Comparison of ENCODE assay signal across 8 cellular contexts in the genomic region with DNA sequence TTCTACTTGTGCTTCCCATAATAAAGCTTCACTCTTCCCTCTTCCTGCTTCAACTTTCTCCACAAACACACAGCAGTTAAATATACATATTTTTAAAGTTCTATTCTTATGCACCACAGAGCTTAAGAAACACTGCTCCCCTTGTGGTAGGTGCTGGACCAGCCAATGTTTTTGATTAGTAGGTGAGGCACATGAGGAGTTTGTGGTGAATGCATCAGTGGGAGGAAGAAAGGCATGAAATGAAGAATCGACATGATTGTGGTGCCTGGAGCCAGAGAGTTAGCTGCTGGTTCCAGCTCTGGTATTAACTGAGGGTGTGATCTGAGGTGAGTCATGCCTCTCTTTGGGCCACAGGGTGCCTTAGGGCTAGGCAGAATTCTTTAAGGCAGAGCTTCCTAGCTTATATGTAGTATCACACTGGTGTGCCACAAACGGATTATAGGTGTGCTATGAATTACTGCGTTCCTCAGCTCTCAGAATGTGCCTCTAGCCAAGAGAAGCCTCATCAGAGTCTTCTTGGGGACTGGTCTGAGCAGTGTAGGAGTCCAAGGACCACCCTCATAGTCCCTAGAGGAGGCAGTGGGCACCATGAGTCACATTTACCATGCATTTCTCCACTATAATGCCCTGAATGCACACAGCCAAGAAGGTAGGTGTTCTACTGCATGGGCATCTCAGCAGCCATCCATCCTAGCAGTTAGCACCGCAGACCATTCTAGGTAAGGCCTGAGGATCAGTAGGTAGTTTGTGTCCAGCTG.
DNase-seq lines count a peak whose midpoint lies in the region; ATAC-seq and TF ChIP-seq lines count a peak whose summit lies in the region.

No MANE protein-coding gene starts in this region.

- dilution Hi-C loops in mammary epithelial cell (cut with HindIII; ENCODE audit: low sequenced_read_pairs) = loop anchor here (5.0 kb wide), 2 partner anchors 69 to 184 kb away; no protein-coding TSS in a partner anchor

- H3K79me2 ChIP-seq in mammary epithelial cell (ENCODE audit: insufficient read depth, low read length) = no peaks in the 10 kb centered on the region

- CTCF ChIA-PET in mammary epithelial cell (lab: Charles Lee; ENCODE audit: low non-redundant PET) = interaction anchor here (0.5 to 1.0 kb wide), 7 partner anchors 22 to 478 kb away, joined by 3 to 6 read pairs (median 3); no protein-coding TSS in a partner anchor

- H2AFZ ChIP-seq in mammary epithelial cell (ENCODE audit: low read depth, low read length) = peak overlapping the region; percentile 23

- H3K36me3 ChIP-seq in mammary epithelial cell (ENCODE audit: insufficient read depth, low read length) = no peaks in the 10 kb centered on the region

- intact Hi-C loops in mammary epithelial cell (cut with micrococcal nuclease) (no loop called here), dorsolateral prefrontal cortex (cut with DNase I) (no loop called here)

- peak overlapping the region; percentile 42 for H3K4me2 ChIP-seq in mammary epithelial cell (ENCODE audit: insufficient read depth, low read depth, low read length)

- H3K4me1 ChIP-seq in mammary epithelial cell (ENCODE audit: insufficient read depth, low read length) = peaks cover 12% of the 10 kb centered on the region

- in situ Hi-C loops in mammary epithelial cell (cut with MboI; ENCODE audit: low sequenced_read_pairs in 2 of 2) = loop anchor here in 1 of 2 donors (5.0 kb wide), 1 partner anchor 179 kb away; no protein-coding TSS in a partner anchor

- WGBS in mammary epithelial cell (ENCODE audit: low coverage, missing lambda C conversion rate) = 28% methylated on average over 4 of the region's 4 CpGs

- DNase-seq in SW480 (ENCODE audit: low spot score) (peak; percentile 70), mammary epithelial cell (peak; percentile 98), skeletal muscle cell (ENCODE audit: low read depth) (peak; percentile 60), dorsolateral prefrontal cortex (no peak), NCI-H1930 (lab: John Stamatoyannopoulos, UW) (no peak)

- H3K9me3 ChIP-seq in mammary epithelial cell (replicated peaks; ENCODE audit: insufficient read depth, low read length) = peaks cover 2% of the 10 kb centered on the region

- no peaks in the 10 kb centered on the region for H4K20me1 ChIP-seq in mammary epithelial cell (ENCODE audit: insufficient read depth, low read length)

- ATAC-seq in GM19324 (IDR thresholded peaks at IDR 0.05; ENCODE audit: low FRiP score, unreplicated experiment) (peak; percentile 74), HG03139 (IDR thresholded peaks at IDR 0.05; ENCODE audit: unreplicated experiment) (peak; percentile 58)

- BruUV-seq in mammary epithelial cell (replicated peaks; lab: Mats Ljungman, UMichigan) = no TSS peak

- H3K27ac ChIP-seq in C4-2B = no peak overlapping the region
- no peak overlapping the region for H3K27ac ChIP-seq in mammary epithelial cell (ENCODE audit: insufficient read depth, low read depth, low read length)
- H3K27ac ChIP-seq in dorsolateral prefrontal cortex = no peak overlapping the region

- H3K27me3 ChIP-seq in mammary epithelial cell (ENCODE audit: insufficient read depth, low read length) = no peaks in the 10 kb centered on the region
- no peaks in the 10 kb centered on the region for H3K27me3 ChIP-seq in dorsolateral prefrontal cortex

- H3K4me3 ChIP-seq in mammary epithelial cell (replicated peaks in 1 of 3; ENCODE audit: insufficient read depth in 1 of 3, low read depth in 2 of 3, low read length in 3 of 3) (no peak overlapping the region), skeletal muscle cell (ENCODE audit: low read depth, low read length) (no peak overlapping the region), dorsolateral prefrontal cortex (no peak overlapping the region)

- TF ChIP-seq CTCF in C4-2B (conservative IDR thresholded peaks at IDR 0.05) = peak; percentile 43
- peak; percentile 62 to 79 for TF ChIP-seq CTCF in mammary epithelial cell (conservative IDR thresholded peaks at IDR 0.05 in 1 of 2, IDR thresholded peaks at IDR 0.05 in 1 of 2; ENCODE audit: extremely low read depth in 1 of 2, insufficient read depth in 1 of 2, low read depth in 1 of 2, low read length in 2 of 2)
- TF ChIP-seq CTCF in dorsolateral prefrontal cortex (IDR thresholded peaks at IDR 0.05 in 54 of 56, conservative IDR thresholded peaks at IDR 0.05 in 2 of 56; ENCODE audit: low read depth in 1 of 56, partially characterized antibody in 56 of 56) = peak in 9 of 56 donors; percentile 8 to 23 (median 16)

- no peak overlapping the region for H3K9ac ChIP-seq in mammary epithelial cell (ENCODE audit: insufficient read depth, low read length)

Comparison
In these comparisons a context has a peak if more than half of its experiments do, and no peak if none do; other contexts are left out.
1. DNase-seq: peak in SW480 (single experiment), mammary epithelial cell (single experiment) and skeletal muscle cell (single experiment); none in dorsolateral prefrontal cortex (0 of 10) and NCI-H1930 (0 of 2).